Comparison of ENCODE assay signal across 1 cellular context in genomic region chr20:1946762-1947534, GRCh38.
TF ChIP-seq lines count a peak whose summit lies in the region.

No MANE protein-coding gene starts in this region.

TF ChIP-seq in SK-N-SH treated with all-trans-retinoic acid at 6 μM for 48 hours, 23 proteins besides CTCF, POLR2A, EP300 and RAD21 (continued from another document):
- TF ChIP-seq ISL1 (CRISPR knock-in tag; IDR thresholded peaks at IDR 0.05) (no peak), ZC3H10 (CRISPR knock-in tag; IDR thresholded peaks at IDR 0.05) (no peak), TCF4 (CRISPR knock-in tag; IDR thresholded peaks at IDR 0.05; ENCODE audit: borderline replicate concordance) (no peak), ZFP3 (CRISPR knock-in tag; IDR thresholded peaks at IDR 0.05) (no peak), ZNF70 (CRISPR knock-in tag; IDR thresholded peaks at IDR 0.05) (no peak)
